Comparison of ENCODE assay signal across 25 cellular contexts in genomic region chr7:16592395-16592794, GRCh38.
"Had no signal": no experiment of that assay in that cellular context is flagged by ENCODE, and none has a peak within 500 bp of the region (broad histone marks: within the 10 kb centered on the region; RNA-seq: fewer than 3 reads in every experiment).

No MANE protein-coding gene starts in this region.

- H3K4me3 ChIP-seq: coronary artery, esophagus muscularis mucosa, gastroesophageal sphincter, heart left ventricle, hepatocyte, left lung, psoas muscle, sigmoid colon, skin epidermis, spleen, thoracic aorta, tibial nerve, upper lobe of left lung had no signal

- H3K27ac ChIP-seq: coronary artery, esophagus muscularis mucosa, foreskin keratinocyte, gastroesophageal sphincter, heart left ventricle, left lung, psoas muscle, sigmoid colon, skin epidermis, spleen, thoracic aorta, tibial nerve, upper lobe of left lung had no signal

- ATAC-seq: foreskin keratinocyte; gastroesophageal sphincter; heart left ventricle; left lung; naive thymus-derived CD8-positive, alpha-beta T cell; psoas muscle; right cardiac atrium; stimulated activated naive B cell treated with anti-CD40 and anti-IgM and Interleukin-4, amounts not matched to agents 10 μg/mL and 1 μg/mL and 100 μg/mL, for 72 hours had no signal

- H3K27me3 ChIP-seq: esophagus muscularis mucosa, foreskin keratinocyte, gastroesophageal sphincter, heart left ventricle, hepatocyte, left lung, sigmoid colon, spleen, tibial nerve, upper lobe of left lung had no signal

- H3K4me1 ChIP-seq: esophagus muscularis mucosa, foreskin keratinocyte, gastroesophageal sphincter, left lung, psoas muscle, sigmoid colon, spleen, upper lobe of left lung had no signal

- H3K9me3 ChIP-seq: esophagus muscularis mucosa, gastroesophageal sphincter, heart left ventricle, left lung, psoas muscle, sigmoid colon, spleen, thoracic aorta, tibial nerve, upper lobe of left lung had no signal

- DNase-seq: dermis blood vessel endothelial cell; effector memory CD4-positive, alpha-beta T cell; foreskin keratinocyte; heart left ventricle; kidney; left lung; mammary epithelial cell; mesendoderm; midbrain; naive thymus-derived CD8-positive, alpha-beta T cell; nephron progenitor cell; nucleus accumbens; psoas muscle; right cardiac atrium; spleen; stimulated activated naive B cell treated with anti-CD40 and anti-IgM and Interleukin-4, amounts not matched to agents 10 μg/mL and 1 μg/mL and 100 μg/mL, for 72 hours; upper lobe of left lung had no signal

- H3K36me3 ChIP-seq: esophagus muscularis mucosa, gastroesophageal sphincter, left lung, sigmoid colon, thoracic aorta had no signal
